In genomic region chr22:42688241-42688913, GRCh38 we compare ENCODE assay signal across 1 cellular context.
TF ChIP-seq lines count a peak whose summit lies in the region.

No MANE protein-coding gene starts in this region.

TF ChIP-seq in HepG2, 621 proteins besides CTCF, POLR2A, EP300 and RAD21 (continued from another document and continues in another):
- TF ChIP-seq HNF1A (IDR thresholded peaks at IDR 0.05; ENCODE audit: low read depth) (no peak), HNF1A (CRISPR knock-in tag; IDR thresholded peaks at IDR 0.05; ENCODE audit: borderline replicate concordance) (peak; percentile 79; the same call in 1 of the 2 replicates), ZNF431 (CRISPR knock-in tag; IDR thresholded peaks at IDR 0.05; ENCODE audit: borderline replicate concordance, low read depth) (no peak), ZNF383 (CRISPR knock-in tag; IDR thresholded peaks at IDR 0.05; ENCODE audit: borderline replicate concordance) (no peak), DPF2 (CRISPR knock-in tag; IDR thresholded peaks at IDR 0.05; ENCODE audit: borderline replicate concordance, low read depth) (peak; percentile 42; the same call in 1 of the 2 replicates), TFDP2 (CRISPR knock-in tag; IDR thresholded peaks at IDR 0.05) (no peak), ZNF350 (CRISPR knock-in tag; IDR thresholded peaks at IDR 0.05; ENCODE audit: borderline replicate concordance, low read depth) (no peak; the same call in 1 of the 2 replicates), LCORL (IDR thresholded peaks at IDR 0.05) (no peak), LCORL (CRISPR knock-in tag; IDR thresholded peaks at IDR 0.05) (peak; percentile 76), CBX2 (IDR thresholded peaks at IDR 0.05; ENCODE audit: low read depth, low read length) (no peak), CBX2 (CRISPR knock-in tag; IDR thresholded peaks at IDR 0.05; ENCODE audit: low read depth) (no peak), MIXL1 (CRISPR knock-in tag; IDR thresholded peaks at IDR 0.05) (no peak), MTA1 (CRISPR knock-in tag; IDR thresholded peaks at IDR 0.05; ENCODE audit: borderline replicate concordance) (peak; percentile 92), TFAP4 (IDR thresholded peaks at IDR 0.05; ENCODE audit: borderline replicate concordance, low read depth) (no peak), FIP1L1 (IDR thresholded peaks at IDR 0.05; ENCODE audit: borderline replicate concordance, insufficient read depth, low read depth, low read length) (no peak), PHF8 (CRISPR knock-in tag; IDR thresholded peaks at IDR 0.05) (peak; percentile 12; the same call in 1 of the 2 replicates), IRF2 (CRISPR knock-in tag; IDR thresholded peaks at IDR 0.05) (0 out of 2 replicates have a peak, but pooled peaks have one; percentile 31), MEIS1 (CRISPR knock-in tag; IDR thresholded peaks at IDR 0.05; ENCODE audit: borderline replicate concordance) (peak; percentile 50; the same call in 1 of the 2 replicates), ATAD3A (CRISPR knock-in tag; IDR thresholded peaks at IDR 0.05) (no peak), TAF15 (IDR thresholded peaks at IDR 0.05; ENCODE audit: low read depth, low read length, poor library complexity, severe bottlenecking) (no peak), GPN1 (CRISPR knock-in tag; IDR thresholded peaks at IDR 0.05; ENCODE audit: borderline replicate concordance) (no peak), ZNF747 (CRISPR knock-in tag; IDR thresholded peaks at IDR 0.05; ENCODE audit: borderline replicate concordance) (peak; percentile 43; the same call in 1 of the 2 replicates), GATA4 (IDR thresholded peaks at IDR 0.05; ENCODE audit: borderline replicate concordance, low read depth) (no peak), ZNF770 (CRISPR knock-in tag; IDR thresholded peaks at IDR 0.05) (no peak), UBTF (CRISPR knock-in tag; IDR thresholded peaks at IDR 0.05) (peak; percentile 38; the same call in 1 of the 2 replicates), ZNF746 (CRISPR knock-in tag; IDR thresholded peaks at IDR 0.05) (no peak), ZNF460 (CRISPR knock-in tag; IDR thresholded peaks at IDR 0.05; ENCODE audit: borderline replicate concordance) (no peak; the same call in 1 of the 2 replicates), HIVEP1 (CRISPR knock-in tag; IDR thresholded peaks at IDR 0.05) (peak; percentile 56; the same call in 1 of the 2 replicates), ATF4 (CRISPR knock-in tag; IDR thresholded peaks at IDR 0.05) (peak in 1 of 2 experiments; percentile 33; a peak in 1 of 4 replicates), SMARCE1 (IDR thresholded peaks at IDR 0.05; ENCODE audit: borderline replicate concordance) (no peak), ZNF687 (CRISPR knock-in tag; IDR thresholded peaks at IDR 0.05) (peak; percentile 75)
